ENCODE assay signal across 1 cellular context in genomic region chr3:182067423-182067822, GRCh38.
TF ChIP-seq lines count a peak whose summit lies in the region.

No MANE protein-coding gene starts in this region.

TF ChIP-seq in GM23338, 12 proteins besides CTCF, POLR2A, EP300 and RAD21 (continued from another document):
- peak; percentile 57 for TF ChIP-seq REST (IDR thresholded peaks at IDR 0.05; ENCODE audit: unreplicated experiment)
